ENCODE assay signal across 13 cellular contexts in genomic region chr17:31389673-31390381, GRCh38. TPM values are rescaled to one million over a fixed set of nuclear protein-coding genes. Genes with fewer than 3 reads are reported as not detected.
DNase-seq lines count a peak whose midpoint lies in the region; ATAC-seq and TF ChIP-seq lines count a peak whose summit lies in the region.
"Had no signal": no experiment of that assay in that cellular context is flagged by ENCODE, and none has a peak within 500 bp of the region (broad histone marks: within the 10 kb centered on the region; RNA-seq: fewer than 3 reads in every experiment).

No MANE protein-coding gene starts in this region.

- no peaks in the 10 kb centered on the region for H3K4me1 ChIP-seq in RWPE2 (ENCODE audit: insufficient read depth, poor library complexity, severe bottlenecking)
- H3K4me1 ChIP-seq: BE2C, colonic mucosa had no signal

- ATAC-seq in activated T-cell treated with anti-CD3 and anti-CD28 coated beads, Interleukin-2, amount 50 U/mL, for 4 hours = no peak
- no peak for ATAC-seq in RWPE2 (ENCODE audit: low read depth)
- ATAC-seq in GM21447 (IDR thresholded peaks at IDR 0.05; ENCODE audit: unreplicated experiment) = no peak
- ATAC-seq in HG03521 (IDR thresholded peaks at IDR 0.05; ENCODE audit: unreplicated experiment) = no peak
- no peak for ATAC-seq in GM18873 (IDR thresholded peaks at IDR 0.05; ENCODE audit: low FRiP score, unreplicated experiment)
- ATAC-seq: gastrocnemius medialis had no signal

- H3K27me3 Mint-ChIP-seq in activated T-cell treated with anti-CD3 and anti-CD28 coated beads, Interleukin-2, amount 50 U/mL, for 4 hours (ENCODE audit: low read depth) = peaks cover 37% of the 10 kb centered on the region
- peaks cover 7% of the 10 kb centered on the region for H3K27me3 Mint-ChIP-seq in glutamatergic neuron (ENCODE audit: unreplicated experiment)

- TF ChIP-seq CTCF in RWPE2 (IDR thresholded peaks at IDR 0.05; ENCODE audit: poor library complexity, severe bottlenecking) (peak; percentile 38), glutamatergic neuron (IDR thresholded peaks at IDR 0.05; ENCODE audit: partially characterized antibody, unreplicated experiment) (peak; percentile 38)

- no peak overlapping the region for H3K4me3 ChIP-seq in RWPE2 (ENCODE audit: severe bottlenecking)
- H3K4me3 ChIP-seq: colonic mucosa, gastrocnemius medialis, thoracic aorta had no signal

- H3K27ac ChIP-seq in RWPE2 (ENCODE audit: poor library complexity, severe bottlenecking) = no peak overlapping the region
- peak overlapping the region; percentile 30 for H3K27ac ChIP-seq in substantia nigra (ENCODE audit: low read depth, low read length, poor library complexity, severe bottlenecking)
- H3K27ac ChIP-seq: colonic mucosa, gastrocnemius medialis, thoracic aorta had no signal

- no peaks in the 10 kb centered on the region for H3K9me3 ChIP-seq in RWPE2 (ENCODE audit: severe bottlenecking)
- H3K9me3 ChIP-seq: BE2C, colonic mucosa, gastrocnemius medialis, thoracic aorta had no signal

- no peaks in the 10 kb centered on the region for H3K9me3 Mint-ChIP-seq in activated T-cell treated with anti-CD3 and anti-CD28 coated beads, Interleukin-2, amount 50 U/mL, for 4 hours
- H3K9me3 Mint-ChIP-seq in glutamatergic neuron (ENCODE audit: unreplicated experiment) = peaks cover 7% of the 10 kb centered on the region

- DNase-seq in activated T-cell treated with anti-CD3 and anti-CD28 coated beads, Interleukin-2, amount 50 U/mL, for 4 hours = no peak
- DNase-seq in activated T-cell treated with anti-CD3 and anti-CD28 coated beads, Interleukin-2, amount 50 U/mL, for 48 hours = no peak
- no peak for DNase-seq in RWPE2 (ENCODE audit: low spot score)
- DNase-seq in glutamatergic neuron = no peak
- peak in 1 of 49 donors; percentile 29 for DNase-seq in substantia nigra (lab: John Stamatoyannopoulos, UW)
- DNase-seq: colonic mucosa, gastrocnemius medialis, left cardiac atrium had no signal

- no peaks in the 10 kb centered on the region for H3K36me3 ChIP-seq in RWPE2 (ENCODE audit: low read depth)
- H3K36me3 ChIP-seq: BE2C, colonic mucosa, gastrocnemius medialis, thoracic aorta had no signal

- H3K4me1 Mint-ChIP-seq in activated T-cell treated with anti-CD3 and anti-CD28 coated beads, Interleukin-2, amount 50 U/mL, for 4 hours (ENCODE audit: low read depth) = peaks cover 5% of the 10 kb centered on the region
- peaks cover 17% of the 10 kb centered on the region for H3K4me1 Mint-ChIP-seq in glutamatergic neuron (ENCODE audit: low read depth, unreplicated experiment)

- peaks cover 26% of the 10 kb centered on the region for H3K27me3 ChIP-seq in RWPE2 (ENCODE audit: insufficient read depth, poor library complexity, severe bottlenecking)
- H3K27me3 ChIP-seq: BE2C had no signal

- no peak overlapping the region for H3K27ac Mint-ChIP-seq in glutamatergic neuron (ENCODE audit: unreplicated experiment)

- no peaks in the 10 kb centered on the region for H3K36me3 Mint-ChIP-seq in activated T-cell treated with anti-CD3 and anti-CD28 coated beads, Interleukin-2, amount 50 U/mL, for 4 hours (ENCODE audit: insufficient read depth)
- H3K36me3 Mint-ChIP-seq in glutamatergic neuron (ENCODE audit: unreplicated experiment) = no peaks in the 10 kb centered on the region

- H3K4me3 Mint-ChIP-seq in activated T-cell treated with anti-CD3 and anti-CD28 coated beads, Interleukin-2, amount 50 U/mL, for 4 hours = peak overlapping the region; percentile 59
- H3K4me3 Mint-ChIP-seq in glutamatergic neuron (ENCODE audit: unreplicated experiment) = peak overlapping the region; percentile 57

RNA-seq across cellular contexts. Expression of gene RAB11FIP4, which starts 1.6 kb away (rescaled TPM):
- 10 to 100 TPM in 2 of 3 donors, 1 to 10 TPM in 1; 9.9 to 11.0 (median 10.8) TPM for total RNA-seq in activated T-cell treated with anti-CD3 and anti-CD28 coated beads, Interleukin-2, amount 50 U/mL, for 4 hours
- total RNA-seq in glutamatergic neuron (ENCODE audit: unreplicated experiment) = 103 TPM
